In the genomic region with DNA sequence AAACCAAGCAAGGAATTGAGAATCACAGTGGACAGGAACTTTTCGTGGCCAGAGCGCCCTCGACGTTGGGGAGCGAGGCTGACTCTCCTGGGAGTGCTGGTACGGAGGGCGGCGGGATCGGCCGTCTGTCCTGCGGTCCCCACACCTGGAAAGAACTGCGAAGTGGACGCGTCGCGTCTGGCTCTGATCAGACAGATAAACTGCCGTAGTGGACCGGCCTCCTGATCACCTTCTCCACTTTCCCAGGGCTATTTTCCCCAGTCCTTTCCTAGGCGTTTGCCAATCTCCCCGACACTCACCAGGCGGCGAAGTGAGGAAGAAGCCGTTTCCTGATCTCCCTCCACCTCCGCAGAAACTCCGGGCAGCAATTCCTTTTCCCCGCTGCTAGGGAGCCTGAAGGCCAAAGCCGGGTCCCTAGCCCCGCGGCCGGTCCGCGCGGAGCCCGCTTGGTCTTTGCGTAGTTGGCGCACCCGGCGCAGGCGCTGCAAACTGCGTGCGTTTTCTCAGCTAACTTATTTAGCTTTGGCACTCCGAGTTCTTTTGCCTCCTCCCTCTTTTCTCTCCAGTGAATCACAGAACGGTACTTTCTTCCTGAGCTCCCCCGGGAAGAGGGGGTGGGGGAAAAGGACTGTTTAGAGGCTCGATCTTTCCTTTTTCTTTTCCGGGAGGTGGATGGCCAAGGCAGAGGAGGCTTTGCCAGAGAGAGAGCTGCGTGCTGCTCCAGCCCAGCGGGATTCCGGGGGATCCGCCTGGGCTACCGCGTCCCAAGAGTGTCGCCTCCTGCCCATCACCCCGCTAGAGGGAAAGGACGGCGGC, we compare ENCODE assay signal across 1 cellular context.
TF ChIP-seq lines count a peak whose summit lies in the region.

TSS of gene ARSJ (minus strand) at position 491 of the 816 bp plus-strand sequence. CDS start 813 bp downstream, outside the sequence.

TF ChIP-seq in WTC11, 78 proteins besides CTCF, POLR2A, EP300 and RAD21 (continued from another document):
- TF ChIP-seq, protein P1, sequence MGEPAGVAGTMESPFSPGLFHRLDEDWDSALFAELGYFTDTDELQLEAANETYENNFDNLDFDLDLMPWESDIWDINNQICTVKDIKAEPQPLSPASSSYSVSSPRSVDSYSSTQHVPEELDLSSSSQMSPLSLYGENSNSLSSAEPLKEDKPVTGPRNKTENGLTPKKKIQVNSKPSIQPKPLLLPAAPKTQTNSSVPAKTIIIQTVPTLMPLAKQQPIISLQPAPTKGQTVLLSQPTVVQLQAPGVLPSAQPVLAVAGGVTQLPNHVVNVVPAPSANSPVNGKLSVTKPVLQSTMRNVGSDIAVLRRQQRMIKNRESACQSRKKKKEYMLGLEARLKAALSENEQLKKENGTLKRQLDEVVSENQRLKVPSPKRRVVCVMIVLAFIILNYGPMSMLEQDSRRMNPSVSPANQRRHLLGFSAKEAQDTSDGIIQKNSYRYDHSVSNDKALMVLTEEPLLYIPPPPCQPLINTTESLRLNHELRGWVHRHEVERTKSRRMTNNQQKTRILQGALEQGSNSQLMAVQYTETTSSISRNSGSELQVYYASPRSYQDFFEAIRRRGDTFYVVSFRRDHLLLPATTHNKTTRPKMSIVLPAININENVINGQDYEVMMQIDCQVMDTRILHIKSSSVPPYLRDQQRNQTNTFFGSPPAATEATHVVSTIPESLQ (CRISPR knock-in tag; IDR thresholded peaks at IDR 0.05): no peak
